In genomic region chr1:169049258-169049936, GRCh38 we compare ENCODE assay signal across 21 cellular contexts. TPM values are rescaled to one million over a fixed set of nuclear protein-coding genes. Genes with fewer than 3 reads are reported as not detected.
A peak's percentile ranks its signal among the peaks of the same experiment; 100 is the strongest.
DNase-seq lines count a peak whose midpoint lies in the region; ATAC-seq and TF ChIP-seq lines count a peak whose summit lies in the region.
"Had no signal": no experiment of that assay in that cellular context is flagged by ENCODE, and none has a peak within 500 bp of the region (broad histone marks: within the 10 kb centered on the region; RNA-seq: fewer than 3 reads in every experiment).

No MANE protein-coding gene starts in this region.

- TF ChIP-seq CTCF in HFF-Myc (IDR thresholded peaks at IDR 0.05; ENCODE audit: low read depth, low read length, missing control alignments) (no peak), endodermal cell (conservative IDR thresholded peaks at IDR 0.05) (no peak)
- no peak for TF ChIP-seq CTCF in CD4-positive, alpha-beta T cell (IDR thresholded peaks at IDR 0.05)

- H3K27me3 ChIP-seq in CD4-positive, alpha-beta T cell (ENCODE audit: control insufficient read depth, insufficient read depth, low read length): no peaks in the 10 kb centered on the region
- no peaks in the 10 kb centered on the region for H3K27me3 ChIP-seq in endodermal cell (ENCODE audit: control insufficient read depth, insufficient read depth, low read length, poor library complexity, severe bottlenecking)
- H3K27me3 ChIP-seq: body of pancreas, esophagus squamous epithelium, heart right ventricle, sigmoid colon, testis had no signal

- H3K4me1 Mint-ChIP-seq in T-helper 2 cell treated with Interferon-gamma antibody and Interleukin-4, amounts not matched to agents 5 μg/mL and 100 μg/mL, for 36 hours (ENCODE audit: low read depth): peaks cover 46% of the 10 kb centered on the region
- peaks cover 55% of the 10 kb centered on the region for H3K4me1 Mint-ChIP-seq in activated naive CD8-positive, alpha-beta T cell treated with anti-CD3 and anti-CD28 coated beads for 36 hours
- H3K4me1 Mint-ChIP-seq in CD4-positive, alpha-beta T cell (ENCODE audit: low read depth): peaks cover 16% of the 10 kb centered on the region
- peaks cover 6% of the 10 kb centered on the region for H3K4me1 Mint-ChIP-seq in endodermal cell

- WGBS in endodermal cell (ENCODE audit: insufficient coverage in 1 of 2, insufficient read length in 1 of 2), 2 experiments: 83 to 93% methylated on average over 2 to 3 of the region's 5 CpGs

- peak; percentile 64 for DNase-seq in T-helper 2 cell treated with Interferon-gamma antibody and Interleukin-4, amounts not matched to agents 5 μg/mL and 100 μg/mL, for 36 hours (ENCODE audit: low spot score)
- DNase-seq in T-helper 2 cell (no peak), HFF-Myc (ENCODE audit: extremely low read depth, low read depth) (peak; percentile 27), SKM-1 (lab: John Stamatoyannopoulos, UW; ENCODE audit: unreplicated experiment) (no peak), endodermal cell (no peak)
- DNase-seq in activated naive CD8-positive, alpha-beta T cell treated with anti-CD3 and anti-CD28 coated beads for 36 hours: peak; percentile 43
- peak; percentile 19 to 26 for DNase-seq in stimulated activated CD4-positive, alpha-beta T cell treated with anti-CD3 and anti-CD28 coated beads, Interleukin-2, amount 100 ng/mL, for 48 hours
- DNase-seq in CD4-positive, alpha-beta T cell: no peak
- DNase-seq: activated CD8-positive, alpha-beta memory T cell treated with anti-CD3 and anti-CD28 coated beads, Interleukin-2, amount 50 U/mL, for 48 hours; body of pancreas; CD4-positive, alpha-beta memory T cell; dermis blood vessel endothelial cell; esophagus squamous epithelium; heart right ventricle; mucosa of descending colon; NCI-H2171 treated with DMSO at 0.1 percent for 48 hours; OCI-M1; sigmoid colon; testis had no signal

- no peak overlapping the region for H3K4me3 Mint-ChIP-seq in T-helper 2 cell treated with Interferon-gamma antibody and Interleukin-4, amounts not matched to agents 5 μg/mL and 100 μg/mL, for 36 hours
- H3K4me3 Mint-ChIP-seq in activated naive CD8-positive, alpha-beta T cell treated with anti-CD3 and anti-CD28 coated beads for 36 hours: no peak overlapping the region
- H3K4me3 Mint-ChIP-seq in CD4-positive, alpha-beta T cell: no peak overlapping the region
- no peak overlapping the region for H3K4me3 Mint-ChIP-seq in endodermal cell
- H3K4me3 Mint-ChIP-seq: CD4-positive, alpha-beta memory T cell; IgD-negative memory B cell had no signal

- H3K9me3 Mint-ChIP-seq in T-helper 2 cell treated with Interferon-gamma antibody and Interleukin-4, amounts not matched to agents 5 μg/mL and 100 μg/mL, for 36 hours: no peaks in the 10 kb centered on the region
- no peaks in the 10 kb centered on the region for H3K9me3 Mint-ChIP-seq in activated naive CD8-positive, alpha-beta T cell treated with anti-CD3 and anti-CD28 coated beads for 36 hours
- no peaks in the 10 kb centered on the region for H3K9me3 Mint-ChIP-seq in CD4-positive, alpha-beta T cell
- peaks cover 10% of the 10 kb centered on the region for H3K9me3 Mint-ChIP-seq in endodermal cell
- H3K9me3 Mint-ChIP-seq: CD4-positive, alpha-beta memory T cell had no signal

- no peaks in the 10 kb centered on the region for H3K9me3 ChIP-seq in CD4-positive, alpha-beta T cell (ENCODE audit: control insufficient read depth, low read length)
- peaks cover 6% of the 10 kb centered on the region for H3K9me3 ChIP-seq in endodermal cell (ENCODE audit: control insufficient read depth, low read length)
- H3K9me3 ChIP-seq: body of pancreas, esophagus squamous epithelium, heart right ventricle, mucosa of descending colon, sigmoid colon, testis had no signal

- H3K36me3 ChIP-seq in endodermal cell (ENCODE audit: control insufficient read depth, insufficient read depth, low read length): no peaks in the 10 kb centered on the region
- H3K36me3 ChIP-seq: esophagus squamous epithelium, heart right ventricle, sigmoid colon had no signal

- no peak overlapping the region for H3K27ac ChIP-seq in CD4-positive, alpha-beta T cell (ENCODE audit: low read depth, low read length)
- H3K27ac ChIP-seq in endodermal cell (ENCODE audit: low read depth, low read length): no peak overlapping the region
- H3K27ac ChIP-seq: body of pancreas, esophagus squamous epithelium, heart right ventricle, sigmoid colon, SK-N-MC, testis had no signal

- peaks cover 5% of the 10 kb centered on the region for H3K27me3 Mint-ChIP-seq in T-helper 2 cell treated with Interferon-gamma antibody and Interleukin-4, amounts not matched to agents 5 μg/mL and 100 μg/mL, for 36 hours (ENCODE audit: low read depth)
- H3K27me3 Mint-ChIP-seq in activated naive CD8-positive, alpha-beta T cell treated with anti-CD3 and anti-CD28 coated beads for 36 hours: no peaks in the 10 kb centered on the region
- no peaks in the 10 kb centered on the region for H3K27me3 Mint-ChIP-seq in CD4-positive, alpha-beta T cell
- no peaks in the 10 kb centered on the region for H3K27me3 Mint-ChIP-seq in endodermal cell (ENCODE audit: insufficient read depth)

- ATAC-seq in CD4-positive, alpha-beta T cell (ENCODE audit: poor library complexity): no peak
- ATAC-seq: body of pancreas, heart right ventricle, mucosa of descending colon had no signal

- CTCF ChIA-PET in CD4-positive, alpha-beta T cell (lab: Charles Lee): no interaction called here

- intact Hi-C loops in CD4-positive, alpha-beta T cell (cut with DNase I, micrococcal nuclease): no loop called here

- no peak overlapping the region for H3K9ac ChIP-seq in endodermal cell (ENCODE audit: extremely low read depth, low read length, poor library complexity, severe bottlenecking)

- POLR2A ChIA-PET in CD4-positive, alpha-beta T cell (lab: Charles Lee): no interaction called here

- no peak overlapping the region for H3K4me3 ChIP-seq in HFF-Myc (replicated peaks; ENCODE audit: low read depth, low read length)
- H3K4me3 ChIP-seq in endodermal cell (ENCODE audit: low read length): no peak overlapping the region
- H3K4me3 ChIP-seq: body of pancreas, esophagus squamous epithelium, heart right ventricle, mucosa of descending colon, sigmoid colon, SK-N-MC, testis had no signal

- H3K36me3 Mint-ChIP-seq in T-helper 2 cell treated with Interferon-gamma antibody and Interleukin-4, amounts not matched to agents 5 μg/mL and 100 μg/mL, for 36 hours (ENCODE audit: low read depth): peaks cover 9% of the 10 kb centered on the region
- peaks cover 2% of the 10 kb centered on the region for H3K36me3 Mint-ChIP-seq in activated naive CD8-positive, alpha-beta T cell treated with anti-CD3 and anti-CD28 coated beads for 36 hours
- no peaks in the 10 kb centered on the region for H3K36me3 Mint-ChIP-seq in CD4-positive, alpha-beta T cell (ENCODE audit: low read depth)
- no peaks in the 10 kb centered on the region for H3K36me3 Mint-ChIP-seq in endodermal cell (ENCODE audit: low read depth)
- H3K36me3 Mint-ChIP-seq: CD4-positive, alpha-beta memory T cell had no signal

- no peaks in the 10 kb centered on the region for H3K4me1 ChIP-seq in endodermal cell (ENCODE audit: control insufficient read depth, insufficient read depth, low read length)
- H3K4me1 ChIP-seq: body of pancreas, esophagus squamous epithelium, sigmoid colon had no signal

- H3K27ac Mint-ChIP-seq in T-helper 2 cell treated with Interferon-gamma antibody and Interleukin-4, amounts not matched to agents 5 μg/mL and 100 μg/mL, for 36 hours: no peak overlapping the region
- peak overlapping the region; percentile 64 for H3K27ac Mint-ChIP-seq in activated naive CD8-positive, alpha-beta T cell treated with anti-CD3 and anti-CD28 coated beads for 36 hours
- no peak overlapping the region for H3K27ac Mint-ChIP-seq in CD4-positive, alpha-beta T cell
- H3K27ac Mint-ChIP-seq in endodermal cell: no peak overlapping the region
- H3K27ac Mint-ChIP-seq: IgD-negative memory B cell had no signal

RNA-seq across cellular contexts. Expression of gene ATP1B1, which starts 57.1 kb away (rescaled TPM):
- 1 to 10 TPM; 3.3 to 4.1 TPM for total RNA-seq in activated naive CD8-positive, alpha-beta T cell treated with anti-CD3 and anti-CD28 coated beads for 36 hours
- 1 to 10 TPM; 3.5 to 4.5 TPM for total RNA-seq in CD4-positive, alpha-beta T cell
- total RNA-seq in endodermal cell: 10 to 100 TPM; 49.9 to 56.3 TPM
- 68.1 TPM for polyA plus RNA-seq in endodermal cell (2013, experiment 1 of 2)
- 67.6 TPM for polyA plus RNA-seq in endodermal cell (2013, experiment 2 of 2)

Comparison
In these comparisons a context has a peak if more than half of its experiments do, and no peak if none do; other contexts are left out.
1. DNase-seq: peak in T-helper 2 cell treated with Interferon-gamma antibody and Interleukin-4, amounts not matched to agents 5 μg/mL and 100 μg/mL, for 36 hours (single experiment), HFF-Myc (single experiment), activated naive CD8-positive, alpha-beta T cell treated with anti-CD3 and anti-CD28 coated beads for 36 hours (single experiment) and stimulated activated CD4-positive, alpha-beta T cell treated with anti-CD3 and anti-CD28 coated beads, Interleukin-2, amount 100 ng/mL, for 48 hours (2 of 2); none in T-helper 2 cell (0 of 5), SKM-1 (single experiment), CD4-positive, alpha-beta T cell (0 of 10) and endodermal cell (single experiment).
2. RNA of gene ATP1B1, which starts 57.1 kb away (total RNA-seq): 49.9 to 56.3 TPM in endodermal cell; 3.5 to 4.5 TPM in CD4-positive, alpha-beta T cell and 3.3 to 4.1 TPM in activated naive CD8-positive, alpha-beta T cell treated with anti-CD3 and anti-CD28 coated beads for 36 hours; every median in the first group is over 4 times any median in the second.